Comparison of ENCODE assay signal across 1 cellular context in genomic region chr1:28235746-28236655, GRCh38.
TF ChIP-seq lines count a peak whose summit lies in the region.

TSS of gene ATP5IF1 (plus strand) at chr1:28236124. CDS start at chr1:28236184, 60 bp downstream.

TF ChIP-seq in HepG2, 621 proteins besides CTCF, POLR2A, EP300 and RAD21 (continued from another document and continues in another):
- TF ChIP-seq, protein P1, sequence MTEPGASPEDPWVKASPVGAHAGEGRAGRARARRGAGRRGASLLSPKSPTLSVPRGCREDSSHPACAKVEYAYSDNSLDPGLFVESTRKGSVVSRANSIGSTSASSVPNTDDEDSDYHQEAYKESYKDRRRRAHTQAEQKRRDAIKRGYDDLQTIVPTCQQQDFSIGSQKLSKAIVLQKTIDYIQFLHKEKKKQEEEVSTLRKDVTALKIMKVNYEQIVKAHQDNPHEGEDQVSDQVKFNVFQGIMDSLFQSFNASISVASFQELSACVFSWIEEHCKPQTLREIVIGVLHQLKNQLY (CRISPR knock-in tag; IDR thresholded peaks at IDR 0.05): 0 out of 2 replicates have a peak, but pooled peaks have one; percentile 5
- TF ChIP-seq RARA (CRISPR knock-in tag; IDR thresholded peaks at IDR 0.05) (no peak), PHB2 (IDR thresholded peaks at IDR 0.05; ENCODE audit: partially characterized antibody) (no peak), JARID2 (CRISPR knock-in tag; IDR thresholded peaks at IDR 0.05; ENCODE audit: insufficient replicate concordance) (no peak), ZNF367 (CRISPR knock-in tag; IDR thresholded peaks at IDR 0.05; ENCODE audit: borderline replicate concordance) (no peak; the same call in 1 of the 2 replicates), ARNT2 (CRISPR knock-in tag; IDR thresholded peaks at IDR 0.05; ENCODE audit: low read depth) (peak; percentile 76), MAF1 (CRISPR knock-in tag; IDR thresholded peaks at IDR 0.05; ENCODE audit: borderline replicate concordance) (peak; percentile 89; the same call in 1 of the 2 replicates), ZNF17 (CRISPR knock-in tag; IDR thresholded peaks at IDR 0.05) (no peak), AHR (CRISPR knock-in tag; IDR thresholded peaks at IDR 0.05) (peak; percentile 43; the same call in 1 of the 2 replicates), HNRNPK (IDR thresholded peaks at IDR 0.05; ENCODE audit: low read depth, low read length, poor library complexity, severe bottlenecking) (no peak), ZNF484 (CRISPR knock-in tag; IDR thresholded peaks at IDR 0.05; ENCODE audit: borderline replicate concordance, low read depth) (no peak), ARNT (IDR thresholded peaks at IDR 0.05) (no peak), GPN1 (CRISPR knock-in tag; IDR thresholded peaks at IDR 0.05; ENCODE audit: borderline replicate concordance) (peak; percentile 79; the same call in 1 of the 2 replicates), ONECUT2 (CRISPR knock-in tag; IDR thresholded peaks at IDR 0.05) (no peak), ZNF709 (CRISPR knock-in tag; IDR thresholded peaks at IDR 0.05) (peak; percentile 46; the same call in 1 of the 2 replicates), NKX3-1 (CRISPR knock-in tag; IDR thresholded peaks at IDR 0.05) (peak; percentile 92), NR2F2 (IDR thresholded peaks at IDR 0.05; ENCODE audit: borderline replicate concordance, low read depth) (no peak), HOXA9 (CRISPR knock-in tag; IDR thresholded peaks at IDR 0.05; ENCODE audit: borderline replicate concordance) (no peak), XRCC5 (optimal IDR thresholded peaks at IDR 0.05; ENCODE audit: low read length) (no peak), SP5 (CRISPR knock-in tag; IDR thresholded peaks at IDR 0.05; ENCODE audit: borderline replicate concordance, low read depth) (no peak), ZNF660 (CRISPR knock-in tag; IDR thresholded peaks at IDR 0.05; ENCODE audit: borderline replicate concordance, low read depth) (no peak), NCOA2 (CRISPR knock-in tag; IDR thresholded peaks at IDR 0.05) (peak; percentile 48; the same call in 1 of the 2 replicates), SIN3B (IDR thresholded peaks at IDR 0.05; ENCODE audit: low read length) (no peak), ZNF350 (CRISPR knock-in tag; IDR thresholded peaks at IDR 0.05; ENCODE audit: borderline replicate concordance, low read depth) (peak; percentile 84), ZNF101 (CRISPR knock-in tag; IDR thresholded peaks at IDR 0.05; ENCODE audit: borderline replicate concordance, low read depth) (peak; percentile 80; the same call in 1 of the 2 replicates), MZF1 (CRISPR knock-in tag; IDR thresholded peaks at IDR 0.05; ENCODE audit: borderline replicate concordance) (peak; percentile 74; the same call in 1 of the 2 replicates), NFIC (IDR thresholded peaks at IDR 0.05; ENCODE audit: low read length) (no peak), CC2D1A (CRISPR knock-in tag; IDR thresholded peaks at IDR 0.05) (no peak), ZNF180 (CRISPR knock-in tag; IDR thresholded peaks at IDR 0.05; ENCODE audit: borderline replicate concordance, low read depth) (no peak), ZNF317 (CRISPR knock-in tag; IDR thresholded peaks at IDR 0.05) (peak; percentile 60; the same call in 1 of the 2 replicates), ZNF558 (CRISPR knock-in tag; IDR thresholded peaks at IDR 0.05; ENCODE audit: borderline replicate concordance) (peak; percentile 62; the same call in 1 of the 2 replicates), TERF1 (CRISPR knock-in tag; IDR thresholded peaks at IDR 0.05) (no peak), ZNF33A (CRISPR knock-in tag; IDR thresholded peaks at IDR 0.05; ENCODE audit: borderline replicate concordance) (no peak), TARDBP (CRISPR knock-in tag; IDR thresholded peaks at IDR 0.05) (peak; percentile 80), ZNF530 (CRISPR knock-in tag; IDR thresholded peaks at IDR 0.05; ENCODE audit: low read depth) (peak; percentile 80; the same call in 1 of the 2 replicates), SKI (IDR thresholded peaks at IDR 0.05; ENCODE audit: partially characterized antibody) (no peak), ZFP37 (CRISPR knock-in tag; IDR thresholded peaks at IDR 0.05; ENCODE audit: borderline replicate concordance) (0 out of 2 replicates have a peak, but pooled peaks have one; percentile 67), ZKSCAN5 (CRISPR knock-in tag; IDR thresholded peaks at IDR 0.05) (0 out of 2 replicates have a peak, but pooled peaks have one; percentile 67), MLLT10 (CRISPR knock-in tag; IDR thresholded peaks at IDR 0.05) (no peak), KLF9 (CRISPR knock-in tag; IDR thresholded peaks at IDR 0.05; ENCODE audit: low read depth) (peak; percentile 62; the same call in 1 of the 2 replicates), KDM5B (CRISPR knock-in tag; IDR thresholded peaks at IDR 0.05; ENCODE audit: borderline replicate concordance) (peak; percentile 84), MEIS2 (CRISPR knock-in tag; IDR thresholded peaks at IDR 0.05) (peak; percentile 72; the same call in 1 of the 2 replicates), SMARCE1 (IDR thresholded peaks at IDR 0.05; ENCODE audit: borderline replicate concordance) (no peak), ZNF747 (CRISPR knock-in tag; IDR thresholded peaks at IDR 0.05; ENCODE audit: borderline replicate concordance) (0 out of 2 replicates have a peak, but pooled peaks have one; percentile 82), ZNF850 (CRISPR knock-in tag; conservative IDR thresholded peaks at IDR 0.05) (no peak), ZZZ3 (CRISPR knock-in tag; IDR thresholded peaks at IDR 0.05; ENCODE audit: borderline replicate concordance) (peak; percentile 63), STAG1 (CRISPR knock-in tag; IDR thresholded peaks at IDR 0.05) (peak; percentile 1; the same call in 1 of the 2 replicates), KDM5A (IDR thresholded peaks at IDR 0.05; ENCODE audit: borderline replicate concordance, low read length) (peak; percentile 41; the same call in 1 of the 2 replicates)
- TF ChIP-seq, protein P2, sequence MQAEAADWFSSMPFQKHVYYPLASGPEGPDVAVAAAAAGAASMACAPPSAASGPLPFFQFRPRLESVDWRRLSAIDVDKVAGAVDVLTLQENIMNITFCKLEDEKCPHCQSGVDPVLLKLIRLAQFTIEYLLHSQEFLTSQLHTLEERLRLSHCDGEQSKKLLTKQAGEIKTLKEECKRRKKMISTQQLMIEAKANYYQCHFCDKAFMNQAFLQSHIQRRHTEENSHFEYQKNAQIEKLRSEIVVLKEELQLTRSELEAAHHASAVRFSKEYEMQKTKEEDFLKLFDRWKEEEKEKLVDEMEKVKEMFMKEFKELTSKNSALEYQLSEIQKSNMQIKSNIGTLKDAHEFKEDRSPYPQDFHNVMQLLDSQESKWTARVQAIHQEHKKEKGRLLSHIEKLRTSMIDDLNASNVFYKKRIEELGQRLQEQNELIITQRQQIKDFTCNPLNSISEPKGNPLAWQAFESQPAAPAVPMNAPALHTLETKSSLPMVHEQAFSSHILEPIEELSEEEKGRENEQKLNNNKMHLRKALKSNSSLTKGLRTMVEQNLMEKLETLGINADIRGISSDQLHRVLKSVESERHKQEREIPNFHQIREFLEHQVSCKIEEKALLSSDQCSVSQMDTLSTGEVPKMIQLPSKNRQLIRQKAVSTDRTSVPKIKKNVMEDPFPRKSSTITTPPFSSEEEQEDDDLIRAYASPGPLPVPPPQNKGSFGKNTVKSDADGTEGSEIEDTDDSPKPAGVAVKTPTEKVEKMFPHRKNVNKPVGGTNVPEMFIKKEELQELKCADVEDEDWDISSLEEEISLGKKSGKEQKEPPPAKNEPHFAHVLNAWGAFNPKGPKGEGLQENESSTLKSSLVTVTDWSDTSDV (CRISPR knock-in tag; IDR thresholded peaks at IDR 0.05): peak; percentile 93; the same call in 1 of the 2 replicates
- TF ChIP-seq, protein P3, sequence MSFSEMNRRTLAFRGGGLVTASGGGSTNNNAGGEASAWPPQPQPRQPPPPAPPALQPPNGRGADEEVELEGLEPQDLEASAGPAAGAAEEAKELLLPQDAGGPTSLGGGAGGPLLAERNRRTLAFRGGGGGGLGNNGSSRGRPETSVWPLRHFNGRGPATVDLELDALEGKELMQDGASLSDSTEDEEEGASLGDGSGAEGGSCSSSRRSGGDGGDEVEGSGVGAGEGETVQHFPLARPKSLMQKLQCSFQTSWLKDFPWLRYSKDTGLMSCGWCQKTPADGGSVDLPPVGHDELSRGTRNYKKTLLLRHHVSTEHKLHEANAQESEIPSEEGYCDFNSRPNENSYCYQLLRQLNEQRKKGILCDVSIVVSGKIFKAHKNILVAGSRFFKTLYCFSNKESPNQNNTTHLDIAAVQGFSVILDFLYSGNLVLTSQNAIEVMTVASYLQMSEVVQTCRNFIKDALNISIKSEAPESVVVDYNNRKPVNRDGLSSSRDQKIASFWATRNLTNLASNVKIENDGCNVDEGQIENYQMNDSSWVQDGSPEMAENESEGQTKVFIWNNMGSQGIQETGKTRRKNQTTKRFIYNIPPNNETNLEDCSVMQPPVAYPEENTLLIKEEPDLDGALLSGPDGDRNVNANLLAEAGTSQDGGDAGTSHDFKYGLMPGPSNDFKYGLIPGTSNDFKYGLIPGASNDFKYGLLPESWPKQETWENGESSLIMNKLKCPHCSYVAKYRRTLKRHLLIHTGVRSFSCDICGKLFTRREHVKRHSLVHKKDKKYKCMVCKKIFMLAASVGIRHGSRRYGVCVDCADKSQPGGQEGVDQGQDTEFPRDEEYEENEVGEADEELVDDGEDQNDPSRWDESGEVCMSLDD (CRISPR knock-in tag; IDR thresholded peaks at IDR 0.05; ENCODE audit: borderline replicate concordance): 0 out of 2 replicates have a peak, but pooled peaks have one; percentile 56
- TF ChIP-seq, protein P4, sequence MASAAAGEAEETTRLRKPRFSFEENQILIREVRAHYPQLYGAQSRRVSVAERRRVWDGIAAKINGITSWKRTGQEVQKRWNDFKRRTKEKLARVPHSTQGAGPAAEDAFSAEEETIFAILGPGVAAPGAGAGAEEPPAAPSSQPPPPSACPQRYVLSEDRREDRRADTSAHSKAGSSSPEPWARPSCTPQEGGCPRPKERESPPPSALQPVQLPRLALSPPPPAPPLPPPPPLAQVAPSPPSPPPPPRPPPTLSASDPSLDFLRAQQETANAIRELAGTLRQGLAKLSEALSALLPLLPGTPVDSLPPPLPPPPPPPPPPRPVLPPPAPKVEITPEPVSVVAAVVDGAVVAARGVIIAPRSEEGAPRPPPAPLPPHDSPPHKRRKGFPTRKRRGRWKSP (CRISPR knock-in tag; IDR thresholded peaks at IDR 0.05): peak; percentile 57
- TF ChIP-seq, protein P5, sequence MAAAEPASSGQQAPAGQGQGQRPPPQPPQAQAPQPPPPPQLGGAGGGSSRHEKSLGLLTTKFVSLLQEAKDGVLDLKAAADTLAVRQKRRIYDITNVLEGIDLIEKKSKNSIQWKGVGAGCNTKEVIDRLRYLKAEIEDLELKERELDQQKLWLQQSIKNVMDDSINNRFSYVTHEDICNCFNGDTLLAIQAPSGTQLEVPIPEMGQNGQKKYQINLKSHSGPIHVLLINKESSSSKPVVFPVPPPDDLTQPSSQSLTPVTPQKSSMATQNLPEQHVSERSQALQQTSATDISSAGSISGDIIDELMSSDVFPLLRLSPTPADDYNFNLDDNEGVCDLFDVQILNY (CRISPR knock-in tag; conservative IDR thresholded peaks at IDR 0.05): no peak
- TF ChIP-seq, protein P6, sequence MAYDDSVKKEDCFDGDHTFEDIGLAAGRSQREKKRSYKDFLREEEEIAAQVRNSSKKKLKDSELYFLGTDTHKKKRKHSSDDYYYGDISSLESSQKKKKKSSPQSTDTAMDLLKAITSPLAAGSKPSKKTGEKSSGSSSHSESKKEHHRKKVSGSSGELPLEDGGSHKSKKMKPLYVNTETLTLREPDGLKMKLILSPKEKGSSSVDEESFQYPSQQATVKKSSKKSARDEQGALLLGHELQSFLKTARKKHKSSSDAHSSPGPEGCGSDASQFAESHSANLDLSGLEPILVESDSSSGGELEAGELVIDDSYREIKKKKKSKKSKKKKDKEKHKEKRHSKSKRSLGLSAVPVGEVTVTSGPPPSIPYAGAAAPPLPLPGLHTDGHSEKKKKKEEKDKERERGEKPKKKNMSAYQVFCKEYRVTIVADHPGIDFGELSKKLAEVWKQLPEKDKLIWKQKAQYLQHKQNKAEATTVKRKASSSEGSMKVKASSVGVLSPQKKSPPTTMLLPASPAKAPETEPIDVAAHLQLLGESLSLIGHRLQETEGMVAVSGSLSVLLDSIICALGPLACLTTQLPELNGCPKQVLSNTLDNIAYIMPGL (CRISPR knock-in tag; IDR thresholded peaks at IDR 0.05; ENCODE audit: borderline replicate concordance in 1 of 2, low read depth in 1 of 2): peak; percentile 86 to 94; a peak in 2 of 4 replicates
- TF ChIP-seq, protein P7, sequence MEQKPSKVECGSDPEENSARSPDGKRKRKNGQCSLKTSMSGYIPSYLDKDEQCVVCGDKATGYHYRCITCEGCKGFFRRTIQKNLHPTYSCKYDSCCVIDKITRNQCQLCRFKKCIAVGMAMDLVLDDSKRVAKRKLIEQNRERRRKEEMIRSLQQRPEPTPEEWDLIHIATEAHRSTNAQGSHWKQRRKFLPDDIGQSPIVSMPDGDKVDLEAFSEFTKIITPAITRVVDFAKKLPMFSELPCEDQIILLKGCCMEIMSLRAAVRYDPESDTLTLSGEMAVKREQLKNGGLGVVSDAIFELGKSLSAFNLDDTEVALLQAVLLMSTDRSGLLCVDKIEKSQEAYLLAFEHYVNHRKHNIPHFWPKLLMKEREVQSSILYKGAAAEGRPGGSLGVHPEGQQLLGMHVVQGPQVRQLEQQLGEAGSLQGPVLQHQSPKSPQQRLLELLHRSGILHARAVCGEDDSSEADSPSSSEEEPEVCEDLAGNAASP (CRISPR knock-in tag; IDR thresholded peaks at IDR 0.05; ENCODE audit: borderline replicate concordance): peak; percentile 48
- TF ChIP-seq, protein P8, sequence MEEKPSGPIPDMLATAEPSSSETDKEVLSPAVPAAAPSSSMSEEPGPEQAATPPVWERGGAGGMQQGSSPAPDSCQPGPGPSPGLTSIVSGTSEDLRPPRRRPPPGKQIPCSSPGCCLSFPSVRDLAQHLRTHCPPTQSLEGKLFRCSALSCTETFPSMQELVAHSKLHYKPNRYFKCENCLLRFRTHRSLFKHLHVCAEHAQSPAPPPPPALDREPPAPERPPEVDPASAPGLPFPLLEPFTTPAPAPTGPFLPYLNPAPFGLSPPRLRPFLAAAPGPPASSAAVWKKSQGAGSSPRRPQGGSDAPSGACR (CRISPR knock-in tag; IDR thresholded peaks at IDR 0.05): no peak
